Comparison of ENCODE assay signal across 8 cellular contexts in genomic region chr6:26249709-26249958, GRCh38.
DNase-seq lines count a peak whose midpoint lies in the region; ATAC-seq lines count a peak whose summit lies in the region.

No MANE protein-coding gene starts in this region.

- no peaks in the 10 kb centered on the region for H3K79me2 ChIP-seq in GM23248 (ENCODE audit: insufficient read depth)

- H4K20me1 ChIP-seq in GM23248 (ENCODE audit: insufficient read depth): no peaks in the 10 kb centered on the region

- peak overlapping the region; percentile 73 for H3K4me2 ChIP-seq in GM23248 (ENCODE audit: unreplicated experiment)

- in situ Hi-C loops in GM23248 (cut with MboI): no loop called here

- peak overlapping the region; percentile 98 to 99 for H3K27ac Mint-ChIP-seq in natural killer cell treated with Interleukin-12 subunit alpha and Interleukin-12 subunit beta and Interleukin-15 and Interleukin-18, amount 100 ng/mL, for 72 hours

- peak; percentile 21 for DNase-seq in DMS79 treated with DMSO at 0.1 percent for 48 hours (lab: John Stamatoyannopoulos, UW)
- DNase-seq in DMS79 (lab: John Stamatoyannopoulos, UW): no peak
- no peak for DNase-seq in GM23248
- peak; percentile 59 for DNase-seq in NCI-H774 (lab: John Stamatoyannopoulos, UW)
- no peak for DNase-seq in effector memory CD4-positive, alpha-beta T cell
- DNase-seq in natural killer cell treated with Interleukin-12 subunit alpha and Interleukin-12 subunit beta and Interleukin-15 and Interleukin-18, amount 100 ng/mL, for 72 hours (ENCODE audit: low spot score): no peak
- no peak for DNase-seq in HCEC 1CT
- no peak for DNase-seq in islet precursor cell

- H3K9me3 ChIP-seq in GM23248 (ENCODE audit: low read depth): no peaks in the 10 kb centered on the region
- no peaks in the 10 kb centered on the region for H3K9me3 ChIP-seq in effector memory CD4-positive, alpha-beta T cell (ENCODE audit: control insufficient read depth, low read length)

- peak; percentile 48 to 51 for ATAC-seq in natural killer cell treated with Interleukin-12 subunit alpha and Interleukin-12 subunit beta and Interleukin-15 and Interleukin-18, amount 100 ng/mL, for 72 hours

- no peaks in the 10 kb centered on the region for H3F3A ChIP-seq in GM23248 (ENCODE audit: insufficient read depth)

- H3K9me3 Mint-ChIP-seq in natural killer cell treated with Interleukin-12 subunit alpha and Interleukin-12 subunit beta and Interleukin-15 and Interleukin-18, amount 100 ng/mL, for 72 hours: no peaks in the 10 kb centered on the region

- H3K9me2 ChIP-seq in GM23248 (ENCODE audit: insufficient read depth): no peaks in the 10 kb centered on the region

- H3K36me3 Mint-ChIP-seq in natural killer cell treated with Interleukin-12 subunit alpha and Interleukin-12 subunit beta and Interleukin-15 and Interleukin-18, amount 100 ng/mL, for 72 hours: no peaks in the 10 kb centered on the region

- no peaks in the 10 kb centered on the region for H3K27me3 ChIP-seq in GM23248 (replicated peaks; ENCODE audit: insufficient read depth)
- H3K27me3 ChIP-seq in effector memory CD4-positive, alpha-beta T cell (replicated peaks; ENCODE audit: control insufficient read depth, insufficient read depth, low read length, poor library complexity, severe bottlenecking): no peaks in the 10 kb centered on the region

- H3K4me1 ChIP-seq in GM23248 (ENCODE audit: insufficient read depth): no peaks in the 10 kb centered on the region
- H3K4me1 ChIP-seq in effector memory CD4-positive, alpha-beta T cell (ENCODE audit: control insufficient read depth, insufficient read depth, low read length, poor library complexity, severe bottlenecking): peaks cover 10% of the 10 kb centered on the region

- H3K9ac ChIP-seq in GM23248: peak overlapping the region; percentile 37

- no peaks in the 10 kb centered on the region for H3K27me3 Mint-ChIP-seq in natural killer cell treated with Interleukin-12 subunit alpha and Interleukin-12 subunit beta and Interleukin-15 and Interleukin-18, amount 100 ng/mL, for 72 hours

- peak overlapping the region; percentile 96 for H2AFZ ChIP-seq in GM23248

- peak overlapping the region; percentile 93 for H3K4me3 Mint-ChIP-seq in natural killer cell treated with Interleukin-12 subunit alpha and Interleukin-12 subunit beta and Interleukin-15 and Interleukin-18, amount 100 ng/mL, for 72 hours

- 16 to 18% methylated on average over 13 of the region's 13 CpGs for WGBS in GM23248 (ENCODE audit: low coverage in 1 of 2, low lambda C conversion rate in 2 of 2, missing lambda C conversion rate in 2 of 2), 2 experiments

- H3K4me1 Mint-ChIP-seq in natural killer cell treated with Interleukin-12 subunit alpha and Interleukin-12 subunit beta and Interleukin-15 and Interleukin-18, amount 100 ng/mL, for 72 hours (ENCODE audit: low read depth in 2 of 2): peaks cover 39 to 51% of the 10 kb centered on the region in 2 donors

- H3K27ac ChIP-seq in GM23248: peak overlapping the region; percentile 2; the same call in 1 of the 2 replicates
- peak overlapping the region; percentile 70 for H3K27ac ChIP-seq in effector memory CD4-positive, alpha-beta T cell (ENCODE audit: insufficient read depth, low read length, poor library complexity, severe bottlenecking)

- H3K36me3 ChIP-seq in GM23248 (ENCODE audit: low read depth): no peaks in the 10 kb centered on the region
- H3K36me3 ChIP-seq in effector memory CD4-positive, alpha-beta T cell (ENCODE audit: control insufficient read depth, insufficient read depth, low read length): no peaks in the 10 kb centered on the region

- peak overlapping the region; percentile 74 for H3K4me3 ChIP-seq in GM23248
- peak overlapping the region; percentile 73 for H3K4me3 ChIP-seq in effector memory CD4-positive, alpha-beta T cell (ENCODE audit: insufficient read depth, low read depth, low read length, poor library complexity, severe bottlenecking)

Comparison
In these comparisons a context has a peak if more than half of its experiments do, and no peak if none do; other contexts are left out.
1. DNase-seq: peak in DMS79 treated with DMSO at 0.1 percent for 48 hours (single experiment) and NCI-H774 (single experiment); none in DMS79 (single experiment), GM23248 (single experiment), effector memory CD4-positive, alpha-beta T cell (0 of 3), natural killer cell treated with Interleukin-12 subunit alpha and Interleukin-12 subunit beta and Interleukin-15 and Interleukin-18, amount 100 ng/mL, for 72 hours (single experiment), HCEC 1CT (single experiment) and islet precursor cell (single experiment).